Comparison of ENCODE assay signal across 8 cellular contexts in the genomic region with DNA sequence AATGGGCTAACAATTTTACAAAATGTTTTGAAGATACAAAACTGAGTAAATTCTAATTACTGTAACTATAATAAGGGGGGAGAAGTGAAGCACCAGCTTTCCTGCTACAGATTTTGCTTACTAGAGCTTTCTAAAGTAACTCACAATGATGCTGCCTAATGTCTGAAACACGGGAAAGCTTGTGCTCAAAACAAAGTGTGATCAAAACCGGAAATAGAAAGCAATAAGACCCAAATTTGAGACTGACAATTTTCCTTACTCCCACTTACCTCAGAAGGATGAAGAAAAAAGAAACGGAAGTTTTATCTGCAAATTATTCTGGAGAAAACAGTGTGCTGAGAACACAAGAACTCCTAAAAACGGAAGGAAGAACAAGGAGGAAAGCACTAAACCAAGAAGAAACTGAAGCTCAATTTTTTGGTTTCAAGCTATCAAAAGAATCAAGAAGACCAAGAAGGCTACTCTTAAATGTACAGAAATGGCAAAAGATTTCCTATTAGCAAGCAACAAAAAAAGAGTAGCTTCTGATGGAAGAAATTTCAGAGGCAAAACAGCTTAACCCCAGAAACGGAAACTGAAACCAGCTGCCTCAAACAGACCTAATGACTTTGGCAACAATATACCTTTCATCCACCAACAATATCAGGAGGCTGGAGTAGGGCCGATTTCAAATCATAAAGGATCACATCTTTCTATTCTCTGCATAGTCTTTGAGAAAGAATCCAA. TPM values are rescaled to one million over a fixed set of nuclear protein-coding genes. Genes with fewer than 3 reads are reported as not detected.
DNase-seq lines count a peak whose midpoint lies in the region; ATAC-seq and TF ChIP-seq lines count a peak whose summit lies in the region.

No MANE protein-coding gene starts in this region.

- H3K27me3 ChIP-seq in SJSA1 (replicated peaks): no peaks in the 10 kb centered on the region
- H3K27me3 ChIP-seq in esophagus (ENCODE audit: control insufficient read depth in 1 of 2, insufficient read depth in 2 of 2, low read length in 2 of 2): no peaks in the 10 kb centered on the region
- no peaks in the 10 kb centered on the region for H3K27me3 ChIP-seq in osteoblast (ENCODE audit: insufficient read depth, low read length)
- H3K27me3 ChIP-seq in mesendoderm (ENCODE audit: insufficient read depth, low read length, poor library complexity): no peaks in the 10 kb centered on the region

- no peak overlapping the region for H4K8ac ChIP-seq in mesendoderm (ENCODE audit: low read depth, low read length)

- H3K18ac ChIP-seq in mesendoderm (ENCODE audit: low read length): no peak overlapping the region

- no peak overlapping the region for H3K9ac ChIP-seq in mesendoderm (ENCODE audit: low read length)

- peak overlapping the region; percentile 18 for H3K4me3 ChIP-seq in SJSA1
- peak overlapping the region in 1 of 2 donors; percentile 48 for H3K4me3 ChIP-seq in esophagus (ENCODE audit: low read depth in 1 of 2, low read length in 2 of 2)
- H3K4me3 ChIP-seq in osteoblast (ENCODE audit: insufficient read depth, low read length): peak overlapping the region; percentile 52
- H3K4me3 ChIP-seq in mesendoderm (ENCODE audit: low read length): no peak overlapping the region

- H4K5ac ChIP-seq in mesendoderm (ENCODE audit: low read length): no peak overlapping the region

- peaks cover 11% of the 10 kb centered on the region for H3K79me1 ChIP-seq in mesendoderm (ENCODE audit: low read length)

- no peaks in the 10 kb centered on the region for H3K36me3 ChIP-seq in SJSA1
- H3K36me3 ChIP-seq in esophagus (ENCODE audit: control insufficient read depth in 2 of 2, insufficient read depth in 2 of 2, low read length in 1 of 2): no peaks in the 10 kb centered on the region
- no peaks in the 10 kb centered on the region for H3K36me3 ChIP-seq in osteoblast (ENCODE audit: insufficient read depth, low read length)
- no peaks in the 10 kb centered on the region for H3K36me3 ChIP-seq in mesendoderm (ENCODE audit: control insufficient read depth, insufficient read depth, low read length)

- H3K4me1 ChIP-seq in SJSA1 (replicated peaks) (peaks cover 32% of the 10 kb centered on the region), esophagus (ENCODE audit: control insufficient read depth in 2 of 2, insufficient read depth in 2 of 2, low read length in 1 of 2) (no peaks in the 10 kb centered on the region), osteoblast (ENCODE audit: insufficient read depth, low read length) (peaks cover 29% of the 10 kb centered on the region), mesendoderm (ENCODE audit: control insufficient read depth, low read depth, low read length) (peaks cover 4% of the 10 kb centered on the region)

- H4K20me1 ChIP-seq in osteoblast (ENCODE audit: insufficient read depth, low read length): peaks cover 41% of the 10 kb centered on the region

- WGBS in esophagus, 2 donors: 2 to 3% methylated on average over 6 of the region's 6 CpGs
- no CpG with 5 or more reads among the region's 6 CpGs for WGBS in mesendoderm (ENCODE audit: extremely low coverage, insufficient coverage, low lambda C conversion rate)

- no peaks in the 10 kb centered on the region for H3K9me3 ChIP-seq in SJSA1 (replicated peaks)
- no peaks in the 10 kb centered on the region for H3K9me3 ChIP-seq in esophagus (ENCODE audit: control insufficient read depth in 2 of 2, insufficient read depth in 1 of 2, low read depth in 1 of 2, low read length in 1 of 2)
- no peaks in the 10 kb centered on the region for H3K9me3 ChIP-seq in osteoblast (ENCODE audit: low read depth, low read length)

- ATAC-seq in GM21423 (IDR thresholded peaks at IDR 0.05; ENCODE audit: unreplicated experiment): no peak

- H3K4me2 ChIP-seq in osteoblast (ENCODE audit: insufficient read depth, low read length) (peak overlapping the region; percentile 84), mesendoderm (ENCODE audit: low read length) (no peak overlapping the region)

- no peak overlapping the region for H3K4ac ChIP-seq in mesendoderm (ENCODE audit: low read depth, low read length)

- no peak overlapping the region for H3K23ac ChIP-seq in mesendoderm (ENCODE audit: low read length)

- no peak overlapping the region for H2BK15ac ChIP-seq in mesendoderm (replicated peaks; ENCODE audit: low read depth)

- H2BK120ac ChIP-seq in mesendoderm (ENCODE audit: low read depth, low read length): no peak overlapping the region

- no peak overlapping the region for H3K56ac ChIP-seq in mesendoderm (ENCODE audit: low read length)

- H2AK5ac ChIP-seq in mesendoderm (ENCODE audit: low read length): no peak overlapping the region

- H2BK5ac ChIP-seq in mesendoderm (ENCODE audit: low read length): no peak overlapping the region

- no peak for TF ChIP-seq CTCF in osteoblast (IDR thresholded peaks at IDR 0.05; ENCODE audit: extremely low read depth, low read depth, low read length)

- H2AFZ ChIP-seq in osteoblast (ENCODE audit: low read length): no peak overlapping the region

- H3K27ac ChIP-seq in SJSA1 (peak overlapping the region; percentile 12; the same call in 1 of the 2 replicates), esophagus (ENCODE audit: low read depth in 2 of 2, low read length in 1 of 2) (peak overlapping the region; percentile 58 to 82), osteoblast (ENCODE audit: low read depth, low read length) (peak overlapping the region; percentile 36), mesendoderm (ENCODE audit: low read depth, low read length) (no peak overlapping the region)

- H3K79me2 ChIP-seq in osteoblast (ENCODE audit: insufficient read depth, low read length) (peaks cover 74% of the 10 kb centered on the region), mesendoderm (ENCODE audit: control insufficient read depth, insufficient read depth, low read length) (peaks cover 16% of the 10 kb centered on the region)

- DNase-seq in NCI-H1105 treated with DMSO at 0.1 percent for 48 hours (lab: John Stamatoyannopoulos, UW): peak; percentile 35
- no peak for DNase-seq in NCI-H1105 (lab: John Stamatoyannopoulos, UW)
- DNase-seq in HCEC 1CT: peak; percentile 32
- DNase-seq in SJSA1 (ENCODE audit: low read depth in 1 of 2, low spot score in 2 of 2): peak in 1 of 2 experiments; percentile 33
- DNase-seq in osteoblast (ENCODE audit: insufficient read length, low spot score, missing footprints): no peak
- no peak for DNase-seq in mesendoderm

RNA-seq across cellular contexts. Expression of a gene that starts 33.4 kb away (rescaled TPM):
- 15.2 and 16.4 TPM in 2 replicates for total RNA-seq in SJSA1 (2014; rRNA removed; shearing (Covaris generic))
- polyA plus RNA-seq in esophagus: 10 to 100 TPM in 1 of 2 donors, 1 to 10 TPM in 1; 9.0 to 11.2 TPM
- total RNA-seq in osteoblast: 29.7 and 30.4 TPM in 2 replicates
- polyA plus RNA-seq in mesendoderm (2013, experiment 1 of 2): 15.0 TPM
- polyA plus RNA-seq in mesendoderm (2013, experiment 2 of 2): 15.3 TPM

RNA-seq across cellular contexts. Expression of a gene that starts 56.6 kb away (rescaled TPM):
- total RNA-seq in SJSA1 (2014; rRNA removed; shearing (Covaris generic)): 4.9 and 7.2 TPM in 2 replicates
- 1 to 10 TPM; 1.7 to 2.8 TPM for polyA plus RNA-seq in esophagus
- 5.8 and 6.2 TPM in 2 replicates for total RNA-seq in osteoblast
- 3.2 TPM for polyA plus RNA-seq in mesendoderm (2013, experiment 1 of 2)
- 2.9 TPM for polyA plus RNA-seq in mesendoderm (2013, experiment 2 of 2)

RNA-seq across cellular contexts. Expression of a gene that starts 56.9 kb away (rescaled TPM):
- total RNA-seq in SJSA1 (2014; rRNA removed; shearing (Covaris generic)): 44.4 and 44.9 TPM in 2 replicates
- polyA plus RNA-seq in esophagus: 10 to 100 TPM; 20.0 to 26.5 TPM
- 70.9 and 71.9 TPM in 2 replicates for total RNA-seq in osteoblast
- 57.8 TPM for polyA plus RNA-seq in mesendoderm (2013, experiment 1 of 2)
- polyA plus RNA-seq in mesendoderm (2013, experiment 2 of 2): 62.1 TPM

Comparison
In these comparisons a context has a peak if more than half of its experiments do, and no peak if none do; other contexts are left out.
1. DNase-seq: peak in NCI-H1105 treated with DMSO at 0.1 percent for 48 hours (single experiment) and HCEC 1CT (single experiment); none in NCI-H1105 (single experiment), osteoblast (single experiment) and mesendoderm (single experiment).